In genomic region chr12:30763053-30763452, GRCh38 we compare ENCODE assay signal across 1 cellular context.
TF ChIP-seq lines count a peak whose summit lies in the region.

No MANE protein-coding gene starts in this region.

TF ChIP-seq in K562, 482 proteins besides CTCF, POLR2A, EP300 and RAD21 (continued from another document):
- TF ChIP-seq CHAMP1 (IDR thresholded peaks at IDR 0.05) (0 out of 2 replicates have a peak, but pooled peaks have one; percentile 42), ASH1L (IDR thresholded peaks at IDR 0.05; ENCODE audit: borderline replicate concordance, low read depth, partially characterized antibody) (no peak), ILK (tag; IDR thresholded peaks at IDR 0.05; ENCODE audit: borderline replicate concordance, low read depth) (no peak), ZSCAN32 (CRISPR knock-in tag; IDR thresholded peaks at IDR 0.05) (no peak), ZBTB11 (CRISPR knock-in tag; IDR thresholded peaks at IDR 0.05) (no peak), RBM34 (IDR thresholded peaks at IDR 0.05; ENCODE audit: borderline replicate concordance, insufficient read depth, low read length) (no peak), PTBP1 (IDR thresholded peaks at IDR 0.05; ENCODE audit: low read depth, low read length) (no peak), FOXJ2 (tag; IDR thresholded peaks at IDR 0.05) (no peak)
